ENCODE assay signal across 1 cellular context in the genomic region with DNA sequence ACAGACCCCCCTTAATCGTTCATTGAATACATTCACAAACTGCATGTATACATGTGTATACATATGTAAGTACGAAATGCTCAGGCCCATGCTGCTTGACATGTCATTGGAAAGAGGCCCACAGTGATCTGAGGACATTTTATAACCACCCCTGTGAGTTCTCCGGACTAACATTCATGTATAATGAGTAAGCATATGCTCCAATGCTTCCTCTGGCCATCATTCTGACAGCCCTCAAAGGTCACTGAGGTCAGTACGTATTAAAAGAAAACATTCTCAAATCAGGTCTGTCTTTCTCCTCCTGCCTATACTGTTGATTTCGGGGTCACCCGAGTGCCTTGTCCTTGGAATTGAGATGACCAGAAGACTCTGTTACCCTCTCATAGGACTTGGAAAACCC.
TF ChIP-seq lines count a peak whose summit lies in the region.

No MANE protein-coding gene starts in this region.

TF ChIP-seq in SK-N-SH, 30 proteins besides CTCF, POLR2A, EP300 and RAD21 (continued from another document):
- TF ChIP-seq, protein P1, sequence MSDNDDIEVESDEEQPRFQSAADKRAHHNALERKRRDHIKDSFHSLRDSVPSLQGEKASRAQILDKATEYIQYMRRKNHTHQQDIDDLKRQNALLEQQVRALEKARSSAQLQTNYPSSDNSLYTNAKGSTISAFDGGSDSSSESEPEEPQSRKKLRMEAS (IDR thresholded peaks at IDR 0.05; ENCODE audit: low read depth) = no peak
- no peak for TF ChIP-seq POLR2AphosphoS5 (IDR thresholded peaks at IDR 0.05; ENCODE audit: low read depth, low read length)
- peak; percentile 8; the same call in 1 of the 2 replicates for TF ChIP-seq FOSL2 (IDR thresholded peaks at IDR 0.05; ENCODE audit: borderline replicate concordance, low read depth)
- TF ChIP-seq MXI1 (IDR thresholded peaks at IDR 0.05; ENCODE audit: low read depth, low read length) = no peak
- TF ChIP-seq ELF1 (IDR thresholded peaks at IDR 0.05) = no peak
- 0 out of 2 replicates have a peak, but pooled peaks have one; percentile 12 for TF ChIP-seq TEAD4 (IDR thresholded peaks at IDR 0.05; ENCODE audit: borderline replicate concordance, insufficient read depth)
- no peak for TF ChIP-seq JUND (IDR thresholded peaks at IDR 0.05)
- TF ChIP-seq RFX5 (IDR thresholded peaks at IDR 0.05; ENCODE audit: low read length) = no peak
- TF ChIP-seq TAF1 (IDR thresholded peaks at IDR 0.05; ENCODE audit: borderline replicate concordance, low read depth, low read length) = no peak
- TF ChIP-seq, protein P2, sequence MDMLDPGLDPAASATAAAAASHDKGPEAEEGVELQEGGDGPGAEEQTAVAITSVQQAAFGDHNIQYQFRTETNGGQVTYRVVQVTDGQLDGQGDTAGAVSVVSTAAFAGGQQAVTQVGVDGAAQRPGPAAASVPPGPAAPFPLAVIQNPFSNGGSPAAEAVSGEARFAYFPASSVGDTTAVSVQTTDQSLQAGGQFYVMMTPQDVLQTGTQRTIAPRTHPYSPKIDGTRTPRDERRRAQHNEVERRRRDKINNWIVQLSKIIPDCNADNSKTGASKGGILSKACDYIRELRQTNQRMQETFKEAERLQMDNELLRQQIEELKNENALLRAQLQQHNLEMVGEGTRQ (IDR thresholded peaks at IDR 0.05; ENCODE audit: borderline replicate concordance, low read depth, low read length) = no peak
- TF ChIP-seq YY1 (IDR thresholded peaks at IDR 0.05; ENCODE audit: low read depth) = no peak
- 0 out of 2 replicates have a peak, but pooled peaks have one; percentile 23 for TF ChIP-seq TCF12 (IDR thresholded peaks at IDR 0.05)
- TF ChIP-seq, protein P3, sequence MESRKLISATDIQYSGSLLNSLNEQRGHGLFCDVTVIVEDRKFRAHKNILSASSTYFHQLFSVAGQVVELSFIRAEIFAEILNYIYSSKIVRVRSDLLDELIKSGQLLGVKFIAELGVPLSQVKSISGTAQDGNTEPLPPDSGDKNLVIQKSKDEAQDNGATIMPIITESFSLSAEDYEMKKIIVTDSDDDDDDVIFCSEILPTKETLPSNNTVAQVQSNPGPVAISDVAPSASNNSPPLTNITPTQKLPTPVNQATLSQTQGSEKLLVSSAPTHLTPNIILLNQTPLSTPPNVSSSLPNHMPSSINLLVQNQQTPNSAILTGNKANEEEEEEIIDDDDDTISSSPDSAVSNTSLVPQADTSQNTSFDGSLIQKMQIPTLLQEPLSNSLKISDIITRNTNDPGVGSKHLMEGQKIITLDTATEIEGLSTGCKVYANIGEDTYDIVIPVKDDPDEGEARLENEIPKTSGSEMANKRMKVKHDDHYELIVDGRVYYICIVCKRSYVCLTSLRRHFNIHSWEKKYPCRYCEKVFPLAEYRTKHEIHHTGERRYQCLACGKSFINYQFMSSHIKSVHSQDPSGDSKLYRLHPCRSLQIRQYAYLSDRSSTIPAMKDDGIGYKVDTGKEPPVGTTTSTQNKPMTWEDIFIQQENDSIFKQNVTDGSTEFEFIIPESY (IDR thresholded peaks at IDR 0.05; ENCODE audit: borderline replicate concordance, low read depth) = no peak
- TF ChIP-seq NFIC (IDR thresholded peaks at IDR 0.05; ENCODE audit: borderline replicate concordance) = no peak
